Comparison of ENCODE assay signal across 9 cellular contexts in genomic region chr7:27236053-27236410, GRCh38. TPM values are rescaled to one million over a fixed set of nuclear protein-coding genes. Genes with fewer than 3 reads are reported as not detected.
DNase-seq lines count a peak whose midpoint lies in the region; ATAC-seq lines count a peak whose summit lies in the region.
"Had no signal": no experiment of that assay in that cellular context is flagged by ENCODE, and none has a peak within 500 bp of the region (broad histone marks: within the 10 kb centered on the region; RNA-seq: fewer than 3 reads in every experiment).

No MANE protein-coding gene starts in this region.

- peak overlapping the region; percentile 83 for H3K56ac ChIP-seq in mesendoderm (ENCODE audit: low read length)

- peak overlapping the region; percentile 78 for H4K8ac ChIP-seq in mesendoderm (ENCODE audit: low read depth, low read length)

- no peak overlapping the region for H3K23ac ChIP-seq in mesendoderm (ENCODE audit: low read length)

- H3K79me2 ChIP-seq in mesendoderm (ENCODE audit: control insufficient read depth, insufficient read depth, low read length): peaks cover 15% of the 10 kb centered on the region

- H3K79me1 ChIP-seq in mesendoderm (ENCODE audit: low read length): no peaks in the 10 kb centered on the region

- no peak overlapping the region for H2AK5ac ChIP-seq in mesendoderm (ENCODE audit: low read length)

- no peak overlapping the region for H2BK15ac ChIP-seq in mesendoderm (replicated peaks; ENCODE audit: low read depth)

- no peak overlapping the region for H4K5ac ChIP-seq in mesendoderm (ENCODE audit: low read length)

- H2BK120ac ChIP-seq in mesendoderm (ENCODE audit: low read depth, low read length): no peak overlapping the region

- H3K4me1 ChIP-seq in mesendoderm (ENCODE audit: control insufficient read depth, low read depth, low read length): peaks cover 14% of the 10 kb centered on the region

- H3K9ac ChIP-seq in mesendoderm (ENCODE audit: low read length): peak overlapping the region; percentile 71

- no peak for DNase-seq in activated CD4-positive, alpha-beta T cell treated with anti-CD3 and anti-CD28 coated beads for 36 hours
- DNase-seq in activated CD4-positive, alpha-beta T cell treated with anti-CD3 and anti-CD28 coated beads for 4 hours: no peak
- DNase-seq in activated naive CD8-positive, alpha-beta T cell treated with anti-CD3 and anti-CD28 coated beads, Interleukin-2, amount 10 ng/mL, durations not matched to agents 7 days and 5 days: no peak
- DNase-seq in mesendoderm: peak; percentile 61
- no peak for DNase-seq in stimulated activated naive CD8-positive, alpha-beta T cell treated with anti-CD3 and anti-CD28 coated beads, Interleukin-15, amount 100 ng/mL, for 72 hours
- DNase-seq in immature natural killer cell: no peak
- DNase-seq in AG08395 (ENCODE audit: low spot score): no peak
- no peak for DNase-seq in activated CD4-positive, CD25-positive, alpha-beta regulatory T cell treated with anti-CD3 and anti-CD28 coated beads, Interleukin-2, amount 50 U/mL, for 72 hours

- no peaks in the 10 kb centered on the region for H3K36me3 Mint-ChIP-seq in activated CD4-positive, alpha-beta T cell treated with anti-CD3 and anti-CD28 coated beads for 36 hours (ENCODE audit: low read depth)
- no peaks in the 10 kb centered on the region for H3K36me3 Mint-ChIP-seq in activated naive CD8-positive, alpha-beta T cell treated with anti-CD3 and anti-CD28 coated beads, Interleukin-2, amount 10 ng/mL, durations not matched to agents 7 days and 5 days
- H3K36me3 Mint-ChIP-seq in immature natural killer cell: no peaks in the 10 kb centered on the region

- intact Hi-C loops in activated CD4-positive, alpha-beta T cell treated with anti-CD3 and anti-CD28 coated beads for 36 hours (cut with DNase I, micrococcal nuclease): no loop called here

- no peaks in the 10 kb centered on the region for H3K27me3 ChIP-seq in mesendoderm (ENCODE audit: insufficient read depth, low read length, poor library complexity)

- no peaks in the 10 kb centered on the region for H3K9me3 Mint-ChIP-seq in activated CD4-positive, alpha-beta T cell treated with anti-CD3 and anti-CD28 coated beads for 36 hours (ENCODE audit: low read depth)
- no peaks in the 10 kb centered on the region for H3K9me3 Mint-ChIP-seq in activated naive CD8-positive, alpha-beta T cell treated with anti-CD3 and anti-CD28 coated beads, Interleukin-2, amount 10 ng/mL, durations not matched to agents 7 days and 5 days
- no peaks in the 10 kb centered on the region for H3K9me3 Mint-ChIP-seq in stimulated activated naive CD8-positive, alpha-beta T cell treated with anti-CD3 and anti-CD28 coated beads, Interleukin-15, amount 100 ng/mL, for 72 hours
- peaks cover 0 to 4% (median 0%) of the 10 kb centered on the region in 6 donors for H3K9me3 Mint-ChIP-seq in immature natural killer cell

- ATAC-seq in activated CD4-positive, alpha-beta T cell treated with anti-CD3 and anti-CD28 coated beads for 36 hours: no peak
- no peak for ATAC-seq in activated naive CD8-positive, alpha-beta T cell treated with anti-CD3 and anti-CD28 coated beads, Interleukin-2, amount 10 ng/mL, durations not matched to agents 7 days and 5 days (ENCODE audit: low read depth)
- ATAC-seq in stimulated activated naive CD8-positive, alpha-beta T cell treated with anti-CD3 and anti-CD28 coated beads, Interleukin-15, amount 100 ng/mL, for 72 hours: no peak

- CTCF ChIA-PET in activated CD4-positive, alpha-beta T cell treated with anti-CD3 and anti-CD28 coated beads for 36 hours (lab: Charles Lee): no interaction called here

- H3K27me3 Mint-ChIP-seq in activated CD4-positive, alpha-beta T cell treated with anti-CD3 and anti-CD28 coated beads for 36 hours: peaks cover 54% of the 10 kb centered on the region
- peaks cover 71% of the 10 kb centered on the region for H3K27me3 Mint-ChIP-seq in activated naive CD8-positive, alpha-beta T cell treated with anti-CD3 and anti-CD28 coated beads, Interleukin-2, amount 10 ng/mL, durations not matched to agents 7 days and 5 days
- H3K27me3 Mint-ChIP-seq in stimulated activated naive CD8-positive, alpha-beta T cell treated with anti-CD3 and anti-CD28 coated beads, Interleukin-15, amount 100 ng/mL, for 72 hours: peaks cover 84% of the 10 kb centered on the region
- H3K27me3 Mint-ChIP-seq in immature natural killer cell (ENCODE audit: low read depth in 3 of 3): peaks cover 9 to 38% (median 22%) of the 10 kb centered on the region in 3 donors

- H3K36me3 ChIP-seq in mesendoderm (ENCODE audit: control insufficient read depth, insufficient read depth, low read length): no peaks in the 10 kb centered on the region

- H3K18ac ChIP-seq in mesendoderm (ENCODE audit: low read length): peak overlapping the region; percentile 35

- H3K4ac ChIP-seq in mesendoderm (ENCODE audit: low read depth, low read length): no peak overlapping the region

- H3K27ac ChIP-seq in mesendoderm (ENCODE audit: low read depth, low read length): no peak overlapping the region

- H3K4me3 ChIP-seq in mesendoderm (ENCODE audit: low read length): peak overlapping the region; percentile 55

- H3K4me1 Mint-ChIP-seq in activated CD4-positive, alpha-beta T cell treated with anti-CD3 and anti-CD28 coated beads for 36 hours: peaks cover 13% of the 10 kb centered on the region
- peaks cover 6% of the 10 kb centered on the region for H3K4me1 Mint-ChIP-seq in activated naive CD8-positive, alpha-beta T cell treated with anti-CD3 and anti-CD28 coated beads, Interleukin-2, amount 10 ng/mL, durations not matched to agents 7 days and 5 days
- peaks cover 36% of the 10 kb centered on the region for H3K4me1 Mint-ChIP-seq in stimulated activated naive CD8-positive, alpha-beta T cell treated with anti-CD3 and anti-CD28 coated beads, Interleukin-15, amount 100 ng/mL, for 72 hours
- peaks cover 12 to 16% of the 10 kb centered on the region in 2 donors for H3K4me1 Mint-ChIP-seq in immature natural killer cell

- H3K27ac Mint-ChIP-seq in activated CD4-positive, alpha-beta T cell treated with anti-CD3 and anti-CD28 coated beads for 36 hours: no peak overlapping the region
- H3K27ac Mint-ChIP-seq in activated naive CD8-positive, alpha-beta T cell treated with anti-CD3 and anti-CD28 coated beads, Interleukin-2, amount 10 ng/mL, durations not matched to agents 7 days and 5 days: no peak overlapping the region
- no peak overlapping the region for H3K27ac Mint-ChIP-seq in stimulated activated naive CD8-positive, alpha-beta T cell treated with anti-CD3 and anti-CD28 coated beads, Interleukin-15, amount 100 ng/mL, for 72 hours
- H3K27ac Mint-ChIP-seq in immature natural killer cell: no peak overlapping the region

- POLR2A ChIA-PET in activated CD4-positive, alpha-beta T cell treated with anti-CD3 and anti-CD28 coated beads for 36 hours (lab: Charles Lee): no interaction called here
- POLR2A ChIA-PET in activated naive CD8-positive, alpha-beta T cell treated with anti-CD3 and anti-CD28 coated beads, Interleukin-2, amount 10 ng/mL, durations not matched to agents 7 days and 5 days (lab: Charles Lee): no interaction called here

- peak overlapping the region; percentile 73 for H3K4me2 ChIP-seq in mesendoderm (ENCODE audit: low read length)

- peak overlapping the region; percentile 10 for H2BK5ac ChIP-seq in mesendoderm (ENCODE audit: low read length)

- H3K4me3 Mint-ChIP-seq in activated CD4-positive, alpha-beta T cell treated with anti-CD3 and anti-CD28 coated beads for 36 hours: peak overlapping the region; percentile 28
- H3K4me3 Mint-ChIP-seq in activated naive CD8-positive, alpha-beta T cell treated with anti-CD3 and anti-CD28 coated beads, Interleukin-2, amount 10 ng/mL, durations not matched to agents 7 days and 5 days: peak overlapping the region; percentile 48
- peak overlapping the region; percentile 59 to 82 for H3K4me3 Mint-ChIP-seq in stimulated activated naive CD8-positive, alpha-beta T cell treated with anti-CD3 and anti-CD28 coated beads, Interleukin-15, amount 100 ng/mL, for 72 hours
- H3K4me3 Mint-ChIP-seq in immature natural killer cell: peak overlapping the region in 2 of 5 donors; percentile 20 to 47

- no CpG with 5 or more reads among the region's 14 CpGs for WGBS in mesendoderm (ENCODE audit: extremely low coverage, insufficient coverage, low lambda C conversion rate)

RNA-seq across cellular contexts. Expression of gene EVX1, which starts 6.6 kb away (rescaled TPM):
- total RNA-seq in activated CD4-positive, alpha-beta T cell treated with anti-CD3 and anti-CD28 coated beads for 36 hours: not detected
- total RNA-seq in activated naive CD8-positive, alpha-beta T cell treated with anti-CD3 and anti-CD28 coated beads, Interleukin-2, amount 10 ng/mL, durations not matched to agents 7 days and 5 days: not detected
- polyA plus RNA-seq in mesendoderm (2013, experiment 1 of 2): 32.8 TPM
- polyA plus RNA-seq in mesendoderm (2013, experiment 2 of 2): 29.6 TPM
- polyA plus RNA-seq in immature natural killer cell: not detected
- total RNA-seq: temporal lobe had no signal

RNA-seq across cellular contexts. Expression of gene HOXA13, which starts 36.1 kb away (rescaled TPM):
- not detected for total RNA-seq in activated CD4-positive, alpha-beta T cell treated with anti-CD3 and anti-CD28 coated beads for 36 hours
- not detected for total RNA-seq in activated naive CD8-positive, alpha-beta T cell treated with anti-CD3 and anti-CD28 coated beads, Interleukin-2, amount 10 ng/mL, durations not matched to agents 7 days and 5 days
- polyA plus RNA-seq in mesendoderm (2013, experiment 1 of 2): 0.04 TPM
- 0.06 TPM for polyA plus RNA-seq in mesendoderm (2013, experiment 2 of 2)
- polyA plus RNA-seq in immature natural killer cell: not detected
- total RNA-seq: temporal lobe had no signal

RNA-seq across cellular contexts. Expression of gene HOXA11, which starts 51.0 kb away (rescaled TPM):
- not detected for total RNA-seq in activated CD4-positive, alpha-beta T cell treated with anti-CD3 and anti-CD28 coated beads for 36 hours
- not detected for total RNA-seq in activated naive CD8-positive, alpha-beta T cell treated with anti-CD3 and anti-CD28 coated beads, Interleukin-2, amount 10 ng/mL, durations not matched to agents 7 days and 5 days
- not detected for polyA plus RNA-seq in mesendoderm (2013, experiment 1 of 2)
- not detected for polyA plus RNA-seq in mesendoderm (2013, experiment 2 of 2)
- not detected for polyA plus RNA-seq in immature natural killer cell
- total RNA-seq: temporal lobe had no signal
